2 cellular contexts compared by ENCODE assay signal in the genomic region with DNA sequence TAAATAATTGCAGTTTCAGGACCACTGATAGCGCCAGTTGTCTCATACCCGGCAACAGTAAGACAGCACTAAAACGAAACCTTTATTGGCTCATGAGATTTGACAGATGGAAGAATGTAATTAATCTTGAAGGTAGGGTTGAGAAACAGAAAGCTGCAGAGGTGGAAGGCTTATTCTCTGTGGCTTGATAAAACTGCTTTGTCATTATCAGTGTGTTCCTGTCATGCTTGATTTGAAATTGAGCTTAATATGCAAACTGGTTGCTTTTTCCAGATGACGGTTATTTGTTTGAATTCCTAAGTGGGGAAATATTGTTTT.
TF ChIP-seq lines count a peak whose summit lies in the region.

No MANE protein-coding gene starts in this region.

TF ChIP-seq in HCT116, 20 proteins besides CTCF, POLR2A, EP300 and RAD21:
- no peak for TF ChIP-seq TCF7L2 (IDR thresholded peaks at IDR 0.05; ENCODE audit: borderline replicate concordance, extremely low read depth, insufficient read depth, insufficient read length)
- TF ChIP-seq SIN3A (IDR thresholded peaks at IDR 0.05; ENCODE audit: low read depth): no peak
- TF ChIP-seq, protein P1, sequence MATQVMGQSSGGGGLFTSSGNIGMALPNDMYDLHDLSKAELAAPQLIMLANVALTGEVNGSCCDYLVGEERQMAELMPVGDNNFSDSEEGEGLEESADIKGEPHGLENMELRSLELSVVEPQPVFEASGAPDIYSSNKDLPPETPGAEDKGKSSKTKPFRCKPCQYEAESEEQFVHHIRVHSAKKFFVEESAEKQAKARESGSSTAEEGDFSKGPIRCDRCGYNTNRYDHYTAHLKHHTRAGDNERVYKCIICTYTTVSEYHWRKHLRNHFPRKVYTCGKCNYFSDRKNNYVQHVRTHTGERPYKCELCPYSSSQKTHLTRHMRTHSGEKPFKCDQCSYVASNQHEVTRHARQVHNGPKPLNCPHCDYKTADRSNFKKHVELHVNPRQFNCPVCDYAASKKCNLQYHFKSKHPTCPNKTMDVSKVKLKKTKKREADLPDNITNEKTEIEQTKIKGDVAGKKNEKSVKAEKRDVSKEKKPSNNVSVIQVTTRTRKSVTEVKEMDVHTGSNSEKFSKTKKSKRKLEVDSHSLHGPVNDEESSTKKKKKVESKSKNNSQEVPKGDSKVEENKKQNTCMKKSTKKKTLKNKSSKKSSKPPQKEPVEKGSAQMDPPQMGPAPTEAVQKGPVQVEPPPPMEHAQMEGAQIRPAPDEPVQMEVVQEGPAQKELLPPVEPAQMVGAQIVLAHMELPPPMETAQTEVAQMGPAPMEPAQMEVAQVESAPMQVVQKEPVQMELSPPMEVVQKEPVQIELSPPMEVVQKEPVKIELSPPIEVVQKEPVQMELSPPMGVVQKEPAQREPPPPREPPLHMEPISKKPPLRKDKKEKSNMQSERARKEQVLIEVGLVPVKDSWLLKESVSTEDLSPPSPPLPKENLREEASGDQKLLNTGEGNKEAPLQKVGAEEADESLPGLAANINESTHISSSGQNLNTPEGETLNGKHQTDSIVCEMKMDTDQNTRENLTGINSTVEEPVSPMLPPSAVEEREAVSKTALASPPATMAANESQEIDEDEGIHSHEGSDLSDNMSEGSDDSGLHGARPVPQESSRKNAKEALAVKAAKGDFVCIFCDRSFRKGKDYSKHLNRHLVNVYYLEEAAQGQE (IDR thresholded peaks at IDR 0.05; ENCODE audit: low read depth): peak; percentile 44
- TF ChIP-seq, protein P2, sequence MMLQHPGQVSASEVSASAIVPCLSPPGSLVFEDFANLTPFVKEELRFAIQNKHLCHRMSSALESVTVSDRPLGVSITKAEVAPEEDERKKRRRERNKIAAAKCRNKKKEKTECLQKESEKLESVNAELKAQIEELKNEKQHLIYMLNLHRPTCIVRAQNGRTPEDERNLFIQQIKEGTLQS (IDR thresholded peaks at IDR 0.05): no peak
- no peak for TF ChIP-seq EZH2 (IDR thresholded peaks at IDR 0.05)
- no peak for TF ChIP-seq ELF1 (IDR thresholded peaks at IDR 0.05; ENCODE audit: borderline replicate concordance, low read depth)
- no peak for TF ChIP-seq YY1 (IDR thresholded peaks at IDR 0.05; ENCODE audit: extremely low read depth, insufficient replicate concordance, low read depth, low read length)
- TF ChIP-seq, protein P3, sequence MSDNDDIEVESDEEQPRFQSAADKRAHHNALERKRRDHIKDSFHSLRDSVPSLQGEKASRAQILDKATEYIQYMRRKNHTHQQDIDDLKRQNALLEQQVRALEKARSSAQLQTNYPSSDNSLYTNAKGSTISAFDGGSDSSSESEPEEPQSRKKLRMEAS (IDR thresholded peaks at IDR 0.05): no peak

TF ChIP-seq in H1, 55 proteins besides CTCF, POLR2A, EP300 and RAD21:
- TF ChIP-seq RFX5 (IDR thresholded peaks at IDR 0.05; ENCODE audit: borderline replicate concordance, low read depth, low read length) (peak; percentile 48; the same call in 1 of the 2 replicates), SIN3A (conservative IDR thresholded peaks at IDR 0.05 in 1 of 2, IDR thresholded peaks at IDR 0.05 in 1 of 2; ENCODE audit: low read depth in 1 of 2, low read length in 2 of 2) (no peak; a peak in 1 of 4 replicates), BACH1 (IDR thresholded peaks at IDR 0.05; ENCODE audit: low read length) (0 out of 2 replicates have a peak, but pooled peaks have one; percentile 22)
- TF ChIP-seq, protein P4, sequence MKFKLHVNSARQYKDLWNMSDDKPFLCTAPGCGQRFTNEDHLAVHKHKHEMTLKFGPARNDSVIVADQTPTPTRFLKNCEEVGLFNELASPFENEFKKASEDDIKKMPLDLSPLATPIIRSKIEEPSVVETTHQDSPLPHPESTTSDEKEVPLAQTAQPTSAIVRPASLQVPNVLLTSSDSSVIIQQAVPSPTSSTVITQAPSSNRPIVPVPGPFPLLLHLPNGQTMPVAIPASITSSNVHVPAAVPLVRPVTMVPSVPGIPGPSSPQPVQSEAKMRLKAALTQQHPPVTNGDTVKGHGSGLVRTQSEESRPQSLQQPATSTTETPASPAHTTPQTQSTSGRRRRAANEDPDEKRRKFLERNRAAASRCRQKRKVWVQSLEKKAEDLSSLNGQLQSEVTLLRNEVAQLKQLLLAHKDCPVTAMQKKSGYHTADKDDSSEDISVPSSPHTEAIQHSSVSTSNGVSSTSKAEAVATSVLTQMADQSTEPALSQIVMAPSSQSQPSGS (IDR thresholded peaks at IDR 0.05; ENCODE audit: low read length): no peak
TF ChIP-seq in H1: peak in this region for 2.
